Comparison of ENCODE assay signal across 16 cellular contexts in genomic region chr22:22914726-22915669, GRCh38. TPM values are rescaled to one million over a fixed set of nuclear protein-coding genes. Genes with fewer than 3 reads are reported as not detected.
"Had no signal": no experiment of that assay in that cellular context is flagged by ENCODE, and none has a peak within 500 bp of the region (broad histone marks: within the 10 kb centered on the region; RNA-seq: fewer than 3 reads in every experiment).

No MANE protein-coding gene starts in this region.

- H3K4me1 ChIP-seq: colonic mucosa, heart left ventricle, sigmoid colon had no signal

- ATAC-seq: activated CD4-positive, alpha-beta T cell treated with anti-CD3 and anti-CD28 coated beads for 36 hours; heart left ventricle; stimulated activated naive CD8-positive, alpha-beta T cell treated with anti-CD3 and anti-CD28 coated beads, Interleukin-15, amount 100 ng/mL, for 72 hours had no signal

- H3K27ac ChIP-seq: colonic mucosa, heart left ventricle, sigmoid colon, thoracic aorta had no signal

- H3K27me3 ChIP-seq: colonic mucosa, sigmoid colon had no signal

- H3K4me3 ChIP-seq: colonic mucosa, heart left ventricle, sigmoid colon, thoracic aorta had no signal

- H3K9me3 ChIP-seq: colonic mucosa, heart left ventricle, sigmoid colon, thoracic aorta had no signal

- H3K36me3 ChIP-seq: colonic mucosa, heart left ventricle, sigmoid colon, thoracic aorta had no signal

- DNase-seq: activated CD4-positive, alpha-beta memory T cell treated with anti-CD3 and anti-CD28 coated beads, Interleukin-2, amount 10 ng/mL, durations not matched to agents 7 days and 5 days; activated CD4-positive, alpha-beta T cell treated with anti-CD3 and anti-CD28 coated beads for 36 hours; activated CD8-positive, alpha-beta memory T cell treated with anti-CD3 and anti-CD28 coated beads, Interleukin-2, amount 50 U/mL, for 4 hours; activated naive CD4-positive, alpha-beta T cell; colonic mucosa; effector CD4-positive, alpha-beta T cell; mesenchymal stem cell; occipital lobe; sigmoid colon; stimulated activated CD4-positive, alpha-beta T cell treated with anti-CD3 and anti-CD28 coated beads, Interleukin-2, amount 100 ng/mL, for 48 hours; stimulated activated CD8-positive, alpha-beta memory T cell treated with anti-CD3 and anti-CD28 coated beads, Interleukin-4, amount 100 ng/mL, for 48 hours; stimulated activated naive CD8-positive, alpha-beta T cell treated with anti-CD3 and anti-CD28 coated beads, Interleukin-15, amount 100 ng/mL, for 72 hours had no signal

RNA-seq across cellular contexts. Expression of gene IGLL5, which starts 27.4 kb away (rescaled TPM):
- total RNA-seq: activated CD4-positive, alpha-beta memory T cell treated with anti-CD3 and anti-CD28 coated beads, Interleukin-2, amount 10 ng/mL, durations not matched to agents 7 days and 5 days; activated CD4-positive, alpha-beta T cell treated with anti-CD3 and anti-CD28 coated beads for 36 hours; astrocyte; frontal cortex; occipital lobe had no signal
